7 cellular contexts compared by ENCODE assay signal in the genomic region with DNA sequence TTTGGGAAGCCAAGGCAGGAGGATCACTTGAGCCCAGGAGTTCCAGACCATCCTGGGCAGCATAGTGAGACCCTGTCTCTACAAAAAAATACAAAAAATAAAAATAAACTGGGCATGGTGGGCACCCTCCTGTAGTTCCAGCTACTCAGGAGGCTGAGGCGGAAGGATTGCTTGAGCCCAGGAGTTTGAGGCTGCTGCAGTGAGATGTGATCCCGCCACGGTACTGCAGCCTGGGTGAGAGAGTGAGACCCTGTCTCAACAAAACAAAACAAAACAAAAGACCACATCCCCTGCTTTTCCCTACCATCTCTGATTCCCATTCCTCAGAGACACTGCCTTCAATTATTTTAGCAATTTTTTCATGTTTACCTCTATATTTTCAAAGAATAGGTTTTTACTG.
"Had no signal": no experiment of that assay in that cellular context is flagged by ENCODE, and none has a peak within 500 bp of the region (broad histone marks: within the 10 kb centered on the region; RNA-seq: fewer than 3 reads in every experiment).

No MANE protein-coding gene starts in this region.

- H3K4me3 Mint-ChIP-seq: GM23338, H9 had no signal

- ATAC-seq: GM23338, K562 had no signal

- H3K4me2 ChIP-seq: GM23338 had no signal

- H3K9me3 Mint-ChIP-seq: GM23338, H9 had no signal

- DNase-seq: H9, HCEC 1CT, IMR-90, KG1 had no signal

- H3K4me3 ChIP-seq: GM23338, K562 had no signal

- H2AFZ ChIP-seq: GM23338 had no signal

- H3K27ac ChIP-seq: HL-60 had no signal

- H3K27ac Mint-ChIP-seq: GM23338, H9 had no signal
